10 cellular contexts compared by ENCODE assay signal in the genomic region with DNA sequence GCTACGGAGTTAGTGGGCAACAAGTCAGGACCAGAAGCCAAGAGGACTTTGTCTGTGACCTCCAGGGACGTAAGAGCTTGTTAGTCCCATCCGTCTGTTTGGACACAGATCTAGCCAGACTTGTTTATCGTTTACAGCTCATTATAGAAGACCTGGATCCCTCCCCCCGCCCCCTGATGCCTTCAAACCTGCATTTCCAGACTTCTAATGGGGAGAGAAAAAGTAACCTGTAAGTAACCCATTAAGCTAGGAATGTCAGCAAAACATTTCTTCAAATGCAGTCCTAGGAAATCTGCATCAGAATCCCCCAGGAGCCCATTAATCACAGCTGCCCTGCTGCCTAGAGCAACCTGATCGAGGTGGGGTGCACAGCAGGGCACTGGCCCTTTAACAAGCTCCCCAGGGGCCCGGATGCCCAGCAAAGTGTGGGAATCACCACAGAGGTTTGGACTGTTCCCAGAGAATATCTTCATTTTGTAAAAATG. TPM values are rescaled to one million over a fixed set of nuclear protein-coding genes. Genes with fewer than 3 reads are reported as not detected.
DNase-seq lines count a peak whose midpoint lies in the region; ATAC-seq and TF ChIP-seq lines count a peak whose summit lies in the region.
"Had no signal": no experiment of that assay in that cellular context is flagged by ENCODE, and none has a peak within 500 bp of the region (broad histone marks: within the 10 kb centered on the region; RNA-seq: fewer than 3 reads in every experiment).

No MANE protein-coding gene starts in this region.

- peaks cover 11% of the 10 kb centered on the region; the same call in 1 of the 2 replicates for H3K79me2 ChIP-seq in GM23248 (ENCODE audit: insufficient read depth)

- H3K4me3 ChIP-seq in A673 (ENCODE audit: low read depth, low read length, poor library complexity, severe bottlenecking) (no peak overlapping the region), GM23248 (no peak overlapping the region), BE2C (ENCODE audit: low read depth, low read length) (no peak overlapping the region), aorta (ENCODE audit: low read length in 2 of 2) (no peak overlapping the region)

- BruUV-seq in A673 (replicated peaks; lab: Mats Ljungman, UMichigan) = no TSS peak

- peak overlapping the region; percentile 19 for H3K27ac ChIP-seq in A673 (ENCODE audit: low read depth, low read length, poor library complexity, severe bottlenecking)
- no peak overlapping the region for H3K27ac ChIP-seq in GM23248
- no peak overlapping the region for H3K27ac ChIP-seq in aorta (ENCODE audit: low read depth in 1 of 2, low read length in 2 of 2)

- 58 to 59% methylated on average over 7 of the region's 7 CpGs for WGBS in GM23248 (ENCODE audit: low coverage in 1 of 2, low lambda C conversion rate in 2 of 2, missing lambda C conversion rate in 2 of 2), 2 experiments
- WGBS in aorta, 2 donors = 39 to 46% methylated on average over 7 of the region's 7 CpGs

- H3K36me3 Mint-ChIP-seq in activated B cell treated with CpG ODN at 0.5 μM for 24 hours (ENCODE audit: low read depth) (peaks cover 2% of the 10 kb centered on the region), immature natural killer cell (no peaks in the 10 kb centered on the region)

- H3K36me3 ChIP-seq in A673 (ENCODE audit: insufficient read depth, low read length, poor library complexity, severe bottlenecking) (peaks cover 1% of the 10 kb centered on the region), GM23248 (ENCODE audit: low read depth) (no peaks in the 10 kb centered on the region), BE2C (no peaks in the 10 kb centered on the region), aorta (ENCODE audit: control insufficient read depth in 1 of 2, insufficient read depth in 2 of 2, low read length in 1 of 2) (no peaks in the 10 kb centered on the region)

- TF ChIP-seq CTCF in A673 (conservative IDR thresholded peaks at IDR 0.05; ENCODE audit: low read depth, low read length) = no peak
- TF ChIP-seq CTCF in activated B cell treated with CpG ODN at 0.5 μM for 24 hours (IDR thresholded peaks at IDR 0.05) = no peak
- no peak for TF ChIP-seq CTCF in BE2C (IDR thresholded peaks at IDR 0.05; ENCODE audit: low read depth, low read length)

- POLR2A ChIA-PET in A673 (lab: Charles Lee; ENCODE audit: low non-redundant PET) (interaction anchor here (0.5 kb wide), 1 partner anchor 18 kb away, joined by 4 read pairs; no protein-coding TSS in a partner anchor), activated B cell treated with CpG ODN at 0.5 μM for 24 hours (lab: Charles Lee) (interaction anchor here (0.5 to 4.5 kb wide), 9 partner anchors 18 to 421 kb away, joined by 3 to 38 read pairs (median 5); a partner anchor contains a TSS)

- H3F3A ChIP-seq in GM23248 (ENCODE audit: insufficient read depth) = peaks cover 7% of the 10 kb centered on the region; the same call in 1 of the 2 replicates

- H2AFZ ChIP-seq in GM23248 = peak overlapping the region; percentile 88

- H3K4me3 Mint-ChIP-seq in activated B cell treated with CpG ODN at 0.5 μM for 24 hours = peak overlapping the region; percentile 59
- peak overlapping the region; percentile 66 to 98 (median 95) for H3K4me3 Mint-ChIP-seq in immature natural killer cell

- H3K9me3 Mint-ChIP-seq in activated B cell treated with CpG ODN at 0.5 μM for 24 hours (no peaks in the 10 kb centered on the region), immature natural killer cell (no peaks in the 10 kb centered on the region)

- CTCF ChIA-PET in A673 (lab: Charles Lee) = interaction anchor here (0.8 to 1.0 kb wide), 2 partner anchors 29 to 37 kb away, joined by 3 to 4 read pairs; no protein-coding TSS in a partner anchor
- CTCF ChIA-PET in activated B cell treated with CpG ODN at 0.5 μM for 24 hours (lab: Charles Lee) = interaction anchor here (1.0 to 2.8 kb wide), 3 partner anchors 18 to 39 kb away, joined by 3 to 12 read pairs (median 11); a partner anchor contains a TSS

- intact Hi-C loops in A673 (cut with micrococcal nuclease; ENCODE audit: unreplicated experiment) = loop anchor here (5.0 kb wide), 1 partner anchor 125 kb away; a partner anchor contains a TSS
- intact Hi-C loops in activated B cell treated with CpG ODN at 0.5 μM for 24 hours (cut with micrococcal nuclease) = no loop called here
- intact Hi-C loops in aorta (cut with DNase I) = loop anchor here in 1 of 2 donors (5.0 kb wide), 1 partner anchor 105 kb away; no protein-coding TSS in a partner anchor

- H3K4me2 ChIP-seq in GM23248 (ENCODE audit: unreplicated experiment) = peak overlapping the region; percentile 83

- H3K27me3 Mint-ChIP-seq in activated B cell treated with CpG ODN at 0.5 μM for 24 hours (no peaks in the 10 kb centered on the region), immature natural killer cell (ENCODE audit: low read depth in 3 of 3) (peaks cover 2 to 6% (median 4%) of the 10 kb centered on the region in 3 donors)

- H4K20me1 ChIP-seq in GM23248 (ENCODE audit: insufficient read depth) = no peaks in the 10 kb centered on the region

- H3K4me1 Mint-ChIP-seq in activated B cell treated with CpG ODN at 0.5 μM for 24 hours (peaks cover 22% of the 10 kb centered on the region), immature natural killer cell (peaks cover 16 to 21% of the 10 kb centered on the region in 2 donors)

- in situ Hi-C loops in GM23248 (cut with MboI) = no loop called here

- H3K27me3 ChIP-seq in A673 (replicated peaks; ENCODE audit: insufficient read depth, low read depth, low read length, poor library complexity) (no peaks in the 10 kb centered on the region), GM23248 (replicated peaks; ENCODE audit: insufficient read depth) (no peaks in the 10 kb centered on the region), BE2C (no peaks in the 10 kb centered on the region), aorta (ENCODE audit: control insufficient read depth in 1 of 2, insufficient read depth in 2 of 2, low read length in 1 of 2) (no peaks in the 10 kb centered on the region)

- H3K4me1 ChIP-seq in A673 (ENCODE audit: insufficient read depth, low read length, poor library complexity, severe bottlenecking) (peaks cover 42% of the 10 kb centered on the region), GM23248 (ENCODE audit: insufficient read depth) (0 out of 2 replicates have a peak, but pooled peaks cover 6% of the 10 kb centered on the region), BE2C (0 out of 2 replicates have a peak, but pooled peaks cover 3% of the 10 kb centered on the region), aorta (ENCODE audit: control insufficient read depth in 1 of 2, insufficient read depth in 2 of 2, low read length in 2 of 2) (no peaks in the 10 kb centered on the region)

- ATAC-seq in activated B cell treated with CpG ODN at 0.5 μM for 24 hours (ENCODE audit: low read depth) (no peak), HG03432 (IDR thresholded peaks at IDR 0.05; ENCODE audit: unreplicated experiment) (no peak), aorta (ENCODE audit: low FRiP score) (no peak)

- H3K9me3 ChIP-seq in A673 (ENCODE audit: low read depth, low read length, poor library complexity, severe bottlenecking) (no peaks in the 10 kb centered on the region), GM23248 (ENCODE audit: low read depth) (no peaks in the 10 kb centered on the region), BE2C (no peaks in the 10 kb centered on the region), aorta (ENCODE audit: control insufficient read depth, low read length) (no peaks in the 10 kb centered on the region)

- H3K9me2 ChIP-seq in GM23248 (ENCODE audit: insufficient read depth) = no peaks in the 10 kb centered on the region

- no peak overlapping the region for H3K27ac Mint-ChIP-seq in activated B cell treated with CpG ODN at 0.5 μM for 24 hours
- H3K27ac Mint-ChIP-seq in immature natural killer cell = peak overlapping the region in 3 of 6 donors; percentile 30 to 89 (median 61)

- peak overlapping the region; percentile 84; the same call in 1 of the 2 replicates for H3K9ac ChIP-seq in GM23248

- peak; percentile 49 for DNase-seq in A673 (ENCODE audit: low spot score)
- peak; percentile 32 for DNase-seq in GM23248
- no peak for DNase-seq in activated B cell treated with CpG ODN at 0.5 μM for 24 hours
- no peak for DNase-seq in immature natural killer cell
- DNase-seq in NCI-H524 (lab: John Stamatoyannopoulos, UW) = no peak
- DNase-seq in BE2C = no peak
- DNase-seq in aorta = no peak
- DNase-seq: activated CD4-positive, alpha-beta T cell treated with anti-CD3 and anti-CD28 coated beads for 1 hour; Calu3 had no signal

RNA-seq across cellular contexts. Expression of a gene that starts 1.4 kb away (rescaled TPM):
- 134 and 155 TPM in 2 replicates for total RNA-seq in A673 (2021)
- total RNA-seq in GM23248 (2014; rRNA removed; shearing (Covaris generic)) = 54.5 and 61.2 TPM in 2 replicates
- 67.8 and 70.6 TPM in 2 replicates for polyA plus RNA-seq in GM23248 (2016; fragmentation: Nextera tagmentation; extraction: Ambion mirVana)
- 34.4 and 34.9 TPM in 2 replicates for total RNA-seq in activated B cell treated with CpG ODN at 0.5 μM for 24 hours
- polyA plus RNA-seq in immature natural killer cell = 100 to 1,000 TPM; 103 to 182 (median 163) TPM
- polyA plus RNA-seq in BE2C (2012; ENCODE audit: insufficient read depth, insufficient read length, low read depth) = 84.5 TPM
- total RNA-seq in aorta = 10 to 100 TPM; 23.4 to 24.1 TPM
- 10 to 100 TPM; 25.2 to 41.8 TPM for polyA plus RNA-seq in aorta

RNA-seq across cellular contexts. Expression of a gene that starts 9.2 kb away (rescaled TPM):
- total RNA-seq in A673 (2021) (5.5 and 6.7 TPM in 2 replicates), activated B cell treated with CpG ODN at 0.5 μM for 24 hours (0.17 and 0.18 TPM in 2 replicates), aorta (under 1 TPM in 1 of 2 donors, not detected in 1; 0.21 TPM)
- 0.11 TPM in 1 of 2 replicates, not detected in the other for total RNA-seq in GM23248 (2014; rRNA removed; shearing (Covaris generic))
- polyA plus RNA-seq in GM23248 (2016; fragmentation: Nextera tagmentation; extraction: Ambion mirVana) (0.04 and 0.06 TPM in 2 replicates), immature natural killer cell (under 1 TPM; 0.29 to 0.94 (median 0.58) TPM), aorta (under 1 TPM in 1 of 2 donors, not detected in 1; 0.03 TPM)
- 0.09 TPM for polyA plus RNA-seq in BE2C (2012; ENCODE audit: insufficient read depth, insufficient read length, low read depth)
- total RNA-seq: Calu3 had no signal

RNA-seq across cellular contexts. Expression of a gene that starts 18.3 kb away (rescaled TPM):
- total RNA-seq in A673 (2021) (2.6 and 4.5 TPM in 2 replicates), activated B cell treated with CpG ODN at 0.5 μM for 24 hours (10.0 and 10.5 TPM in 2 replicates), aorta (1 to 10 TPM; 4.1 to 7.5 TPM)
- total RNA-seq in GM23248 (2014; rRNA removed; shearing (Covaris generic)) = 9.4 and 10.9 TPM in 2 replicates
- polyA plus RNA-seq in GM23248 (2016; fragmentation: Nextera tagmentation; extraction: Ambion mirVana) (11.8 TPM in 2 replicates), immature natural killer cell (100 to 1,000 TPM; 105 to 164 (median 121) TPM), aorta (10 to 100 TPM; 11.4 to 12.1 TPM)
- 2.1 TPM for polyA plus RNA-seq in BE2C (2012; ENCODE audit: insufficient read depth, insufficient read length, low read depth)

RNA-seq across cellular contexts. Expression of a gene that starts 27.7 kb away (rescaled TPM):
- 19.3 and 28.2 TPM in 2 replicates for total RNA-seq in A673 (2021)
- 16.6 and 20.6 TPM in 2 replicates for total RNA-seq in GM23248 (2014; rRNA removed; shearing (Covaris generic))
- polyA plus RNA-seq in GM23248 (2016; fragmentation: Nextera tagmentation; extraction: Ambion mirVana) = 17.8 and 19.4 TPM in 2 replicates
- 27.2 and 29.9 TPM in 2 replicates for total RNA-seq in activated B cell treated with CpG ODN at 0.5 μM for 24 hours
- 10 to 100 TPM in 2 of 3 donors, 1 to 10 TPM in 1; 8.6 to 13.4 (median 12.5) TPM for polyA plus RNA-seq in immature natural killer cell
- polyA plus RNA-seq in BE2C (2012; ENCODE audit: insufficient read depth, insufficient read length, low read depth) = 30.0 TPM
- 10 to 100 TPM; 10.4 to 29.0 TPM for total RNA-seq in aorta
- 10 to 100 TPM; 13.1 to 40.6 TPM for polyA plus RNA-seq in aorta

RNA-seq across cellular contexts. Expression of a gene that starts 28.1 kb away (rescaled TPM):
- 0.61 TPM in 1 of 2 replicates, not detected in the other for total RNA-seq in A673 (2021)
- total RNA-seq in GM23248 (2014; rRNA removed; shearing (Covaris generic)) = 1.1 and 3.7 TPM in 2 replicates
- 0.32 and 0.54 TPM in 2 replicates for polyA plus RNA-seq in GM23248 (2016; fragmentation: Nextera tagmentation; extraction: Ambion mirVana)
- total RNA-seq in activated B cell treated with CpG ODN at 0.5 μM for 24 hours = 4.2 and 4.6 TPM in 2 replicates
- polyA plus RNA-seq in immature natural killer cell = 10 to 100 TPM in 2 of 3 donors, 1 to 10 TPM in 1; 5.6 to 15.5 (median 14.4) TPM
- 0.74 TPM for polyA plus RNA-seq in BE2C (2012; ENCODE audit: insufficient read depth, insufficient read length, low read depth)
- 1 to 10 TPM; 1.7 to 9.8 TPM for total RNA-seq in aorta
- polyA plus RNA-seq in aorta = 1 to 10 TPM in 1 of 2 donors, under 1 TPM in 1; 0.87 to 7.3 TPM

Comparison
In these comparisons a context has a peak if more than half of its experiments do, and no peak if none do; other contexts are left out.
1. DNase-seq: peak in A673 (single experiment) and GM23248 (single experiment); none in activated B cell treated with CpG ODN at 0.5 μM for 24 hours (single experiment), immature natural killer cell (0 of 3), NCI-H524 (0 of 2), BE2C (single experiment) and aorta (0 of 2).